11 cellular contexts compared by ENCODE assay signal in genomic region chr3:191066669-191067068, GRCh38.
DNase-seq lines count a peak whose midpoint lies in the region; ATAC-seq and TF ChIP-seq lines count a peak whose summit lies in the region.
"Had no signal": no experiment of that assay in that cellular context is flagged by ENCODE, and none has a peak within 500 bp of the region (broad histone marks: within the 10 kb centered on the region; RNA-seq: fewer than 3 reads in every experiment).

No MANE protein-coding gene starts in this region.

- H3K27ac ChIP-seq in GM23248: peak overlapping the region; percentile 5; the same call in 1 of the 2 replicates
- no peak overlapping the region for H3K27ac ChIP-seq in Panc1 (ENCODE audit: low read length)
- H3K27ac ChIP-seq in epithelial cell of prostate: peak overlapping the region; percentile 60
- H3K27ac ChIP-seq: pancreas, thyroid gland had no signal

- H2AFZ ChIP-seq in GM23248: no peak overlapping the region

- no peaks in the 10 kb centered on the region for H4K20me1 ChIP-seq in GM23248 (ENCODE audit: insufficient read depth)

- H3K9ac ChIP-seq in GM23248: no peak overlapping the region

- H3K36me3 ChIP-seq in GM23248 (ENCODE audit: low read depth): no peaks in the 10 kb centered on the region
- H3K36me3 ChIP-seq in Panc1 (ENCODE audit: control insufficient read depth, insufficient read depth, low read length): no peaks in the 10 kb centered on the region
- H3K36me3 ChIP-seq: pancreas, thyroid gland had no signal

- TF ChIP-seq CTCF in Panc1 (IDR thresholded peaks at IDR 0.05): no peak

- ATAC-seq in Panc1: peak; percentile 89
- no peak for ATAC-seq in GM18909 (IDR thresholded peaks at IDR 0.05; ENCODE audit: poor library complexity, unreplicated experiment)
- ATAC-seq: pancreas had no signal

- no peaks in the 10 kb centered on the region for H3K27me3 ChIP-seq in GM23248 (replicated peaks; ENCODE audit: insufficient read depth)
- no peaks in the 10 kb centered on the region for H3K27me3 ChIP-seq in Panc1 (ENCODE audit: control insufficient read depth, insufficient read depth, low read length)
- H3K27me3 ChIP-seq: pancreas, thyroid gland had no signal

- H3K9me3 ChIP-seq in GM23248 (ENCODE audit: low read depth) (no peaks in the 10 kb centered on the region), Panc1 (ENCODE audit: control insufficient read depth, insufficient read depth, low read depth, low read length) (peaks cover 8% of the 10 kb centered on the region; the same call in 1 of the 2 replicates)
- H3K9me3 ChIP-seq: pancreas, thyroid gland had no signal

- H3F3A ChIP-seq in GM23248 (ENCODE audit: insufficient read depth): peaks cover 49% of the 10 kb centered on the region

- H3K4me3 ChIP-seq in GM23248 (no peak overlapping the region), Panc1 (ENCODE audit: low read depth in 2 of 2, low read length in 2 of 2) (no peak overlapping the region)
- H3K4me3 ChIP-seq: pancreas, thyroid gland had no signal

- DNase-seq in A172 (ENCODE audit: low spot score) (peak; percentile 76), GM23248 (peak; percentile 81), Panc1 (ENCODE audit: low read depth, low spot score) (peak; percentile 69), epithelial cell of prostate (ENCODE audit: low read depth, low spot score) (peak; percentile 44), NCI-H1105 treated with DMSO at 0.1 percent for 48 hours (lab: John Stamatoyannopoulos, UW) (no peak), NCI-H1436 treated with DMSO at 0.1 percent for 48 hours (lab: John Stamatoyannopoulos, UW) (no peak), SK-N-DZ (ENCODE audit: low spot score) (no peak)
- DNase-seq: activated naive CD8-positive, alpha-beta T cell treated with anti-CD3 and anti-CD28 coated beads for 36 hours; pancreas; thyroid gland had no signal

- H3K79me2 ChIP-seq in GM23248 (ENCODE audit: insufficient read depth): no peaks in the 10 kb centered on the region

- peak overlapping the region; percentile 51 for H3K4me2 ChIP-seq in GM23248 (ENCODE audit: unreplicated experiment)

- POLR2A ChIA-PET in Panc1 (lab: Charles Lee): no interaction called here

- in situ Hi-C loops in GM23248 (cut with MboI): no loop called here
- in situ Hi-C loops in Panc1 (cut with HindIII; ENCODE audit: low pct_unique_long_range_greater_than_20kb, low sequenced_read_pairs): no loop called here

- H3K4me1 ChIP-seq in GM23248 (ENCODE audit: insufficient read depth) (peaks cover 62% of the 10 kb centered on the region), Panc1 (ENCODE audit: control insufficient read depth, insufficient read depth, low read length) (0 out of 2 replicates have a peak, but pooled peaks cover 3% of the 10 kb centered on the region)
- H3K4me1 ChIP-seq: pancreas, thyroid gland had no signal

- 0 to 2% methylated on average over 1 of the region's 1 CpG for WGBS in GM23248 (ENCODE audit: low coverage in 1 of 2, low lambda C conversion rate in 2 of 2, missing lambda C conversion rate in 2 of 2), 2 experiments

- CTCF ChIA-PET in Panc1 (lab: Charles Lee): no interaction called here

- H3K9me2 ChIP-seq in GM23248 (ENCODE audit: insufficient read depth): no peaks in the 10 kb centered on the region

- BruUV-seq in Panc1 (replicated peaks; lab: Mats Ljungman, UMichigan): no TSS peak

- intact Hi-C loops in Panc1 (cut with micrococcal nuclease; ENCODE audit: unreplicated experiment): no loop called here

Comparison
In these comparisons a context has a peak if more than half of its experiments do, and no peak if none do; other contexts are left out.
1. DNase-seq: peak in A172 (single experiment), GM23248 (single experiment), Panc1 (single experiment) and epithelial cell of prostate (single experiment); none in NCI-H1105 treated with DMSO at 0.1 percent for 48 hours (single experiment), NCI-H1436 treated with DMSO at 0.1 percent for 48 hours (single experiment) and SK-N-DZ (single experiment).